1 cellular context compared by ENCODE assay signal in genomic region chr20:4836935-4837334, GRCh38.
TF ChIP-seq lines count a peak whose summit lies in the region.

No MANE protein-coding gene starts in this region.

TF ChIP-seq in IMR-90, 13 proteins besides CTCF, POLR2A, EP300 and RAD21 (continued from another document):
- no peak for TF ChIP-seq MAZ (IDR thresholded peaks at IDR 0.05; ENCODE audit: borderline replicate concordance, low read depth, low read length)
- TF ChIP-seq ELK1 (IDR thresholded peaks at IDR 0.05; ENCODE audit: borderline replicate concordance, low read depth, low read length): no peak
- TF ChIP-seq RFX5 (IDR thresholded peaks at IDR 0.05; ENCODE audit: low read depth, low read length): no peak
- no peak for TF ChIP-seq MXI1 (IDR thresholded peaks at IDR 0.05; ENCODE audit: borderline replicate concordance, low read depth, low read length)
- TF ChIP-seq MAFK (IDR thresholded peaks at IDR 0.05; ENCODE audit: low read depth, low read length): no peak
